1 cellular context compared by ENCODE assay signal in the genomic region with DNA sequence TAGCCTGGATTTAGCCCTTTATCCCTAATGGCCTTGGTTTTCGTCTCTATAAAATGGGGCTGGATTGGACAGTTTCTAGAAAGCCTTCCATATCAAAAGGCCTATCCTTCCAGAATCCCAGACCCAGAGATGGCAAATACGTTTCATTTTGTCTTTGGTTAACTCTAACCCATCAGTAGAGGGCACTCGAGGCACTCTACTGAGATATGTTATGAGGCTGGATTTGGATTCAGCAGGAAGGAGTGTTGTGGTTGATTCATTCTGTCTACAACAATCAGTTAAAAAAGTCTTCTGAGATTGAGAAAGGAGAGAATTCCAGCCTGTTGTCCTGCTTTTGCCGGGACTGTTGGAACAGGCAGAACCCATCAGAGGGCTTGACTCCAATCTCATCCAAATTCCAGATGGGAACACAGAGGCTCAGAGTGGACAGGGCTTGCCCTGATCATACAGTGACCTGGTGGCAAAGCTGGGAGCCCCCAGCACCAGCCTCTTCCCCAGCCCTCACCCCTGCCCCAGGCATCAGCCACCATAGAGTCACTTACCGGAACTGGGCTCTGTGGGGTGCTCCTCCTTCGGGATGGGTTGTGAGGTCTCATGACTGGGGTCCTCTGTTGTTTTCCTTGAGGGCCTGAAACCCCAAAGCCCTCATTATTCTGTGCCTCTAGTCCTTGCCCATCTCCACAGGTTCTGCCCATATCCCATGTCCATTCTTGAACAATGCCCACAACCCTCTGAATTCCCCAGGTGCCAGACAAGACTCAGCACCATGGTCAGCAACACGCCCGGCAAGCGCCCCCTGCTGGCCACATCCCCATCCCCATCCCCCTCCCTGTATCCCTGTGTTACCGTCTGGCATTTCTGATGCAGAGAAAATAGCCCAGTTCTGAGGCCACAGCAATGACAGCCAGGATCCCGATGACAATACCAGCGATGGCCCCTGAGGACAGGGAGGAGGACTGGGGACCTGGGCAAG.
TF ChIP-seq lines count a peak whose summit lies in the region.

No MANE protein-coding gene starts in this region.

TF ChIP-seq in K562, 482 proteins besides CTCF, POLR2A, EP300 and RAD21 (continued from another document and continues in another):
- TF ChIP-seq, protein P1, sequence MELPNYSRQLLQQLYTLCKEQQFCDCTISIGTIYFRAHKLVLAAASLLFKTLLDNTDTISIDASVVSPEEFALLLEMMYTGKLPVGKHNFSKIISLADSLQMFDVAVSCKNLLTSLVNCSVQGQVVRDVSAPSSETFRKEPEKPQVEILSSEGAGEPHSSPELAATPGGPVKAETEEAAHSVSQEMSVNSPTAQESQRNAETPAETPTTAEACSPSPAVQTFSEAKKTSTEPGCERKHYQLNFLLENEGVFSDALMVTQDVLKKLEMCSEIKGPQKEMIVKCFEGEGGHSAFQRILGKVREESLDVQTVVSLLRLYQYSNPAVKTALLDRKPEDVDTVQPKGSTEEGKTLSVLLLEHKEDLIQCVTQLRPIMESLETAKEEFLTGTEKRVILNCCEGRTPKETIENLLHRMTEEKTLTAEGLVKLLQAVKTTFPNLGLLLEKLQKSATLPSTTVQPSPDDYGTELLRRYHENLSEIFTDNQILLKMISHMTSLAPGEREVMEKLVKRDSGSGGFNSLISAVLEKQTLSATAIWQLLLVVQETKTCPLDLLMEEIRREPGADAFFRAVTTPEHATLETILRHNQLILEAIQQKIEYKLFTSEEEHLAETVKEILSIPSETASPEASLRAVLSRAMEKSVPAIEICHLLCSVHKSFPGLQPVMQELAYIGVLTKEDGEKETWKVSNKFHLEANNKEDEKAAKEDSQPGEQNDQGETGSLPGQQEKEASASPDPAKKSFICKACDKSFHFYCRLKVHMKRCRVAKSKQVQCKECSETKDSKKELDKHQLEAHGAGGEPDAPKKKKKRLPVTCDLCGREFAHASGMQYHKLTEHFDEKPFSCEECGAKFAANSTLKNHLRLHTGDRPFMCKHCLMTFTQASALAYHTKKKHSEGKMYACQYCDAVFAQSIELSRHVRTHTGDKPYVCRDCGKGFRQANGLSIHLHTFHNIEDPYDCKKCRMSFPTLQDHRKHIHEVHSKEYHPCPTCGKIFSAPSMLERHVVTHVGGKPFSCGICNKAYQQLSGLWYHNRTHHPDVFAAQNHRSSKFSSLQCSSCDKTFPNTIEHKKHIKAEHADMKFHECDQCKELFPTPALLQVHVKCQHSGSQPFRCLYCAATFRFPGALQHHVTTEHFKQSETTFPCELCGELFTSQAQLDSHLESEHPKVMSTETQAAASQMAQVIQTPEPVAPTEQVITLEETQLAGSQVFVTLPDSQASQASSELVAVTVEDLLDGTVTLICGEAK (IDR thresholded peaks at IDR 0.05) = no peak
- TF ChIP-seq, protein P1 (CRISPR knock-in tag; IDR thresholded peaks at IDR 0.05) = 0 out of 2 replicates have a peak, but pooled peaks have one; percentile 22
- TF ChIP-seq, protein P2, sequence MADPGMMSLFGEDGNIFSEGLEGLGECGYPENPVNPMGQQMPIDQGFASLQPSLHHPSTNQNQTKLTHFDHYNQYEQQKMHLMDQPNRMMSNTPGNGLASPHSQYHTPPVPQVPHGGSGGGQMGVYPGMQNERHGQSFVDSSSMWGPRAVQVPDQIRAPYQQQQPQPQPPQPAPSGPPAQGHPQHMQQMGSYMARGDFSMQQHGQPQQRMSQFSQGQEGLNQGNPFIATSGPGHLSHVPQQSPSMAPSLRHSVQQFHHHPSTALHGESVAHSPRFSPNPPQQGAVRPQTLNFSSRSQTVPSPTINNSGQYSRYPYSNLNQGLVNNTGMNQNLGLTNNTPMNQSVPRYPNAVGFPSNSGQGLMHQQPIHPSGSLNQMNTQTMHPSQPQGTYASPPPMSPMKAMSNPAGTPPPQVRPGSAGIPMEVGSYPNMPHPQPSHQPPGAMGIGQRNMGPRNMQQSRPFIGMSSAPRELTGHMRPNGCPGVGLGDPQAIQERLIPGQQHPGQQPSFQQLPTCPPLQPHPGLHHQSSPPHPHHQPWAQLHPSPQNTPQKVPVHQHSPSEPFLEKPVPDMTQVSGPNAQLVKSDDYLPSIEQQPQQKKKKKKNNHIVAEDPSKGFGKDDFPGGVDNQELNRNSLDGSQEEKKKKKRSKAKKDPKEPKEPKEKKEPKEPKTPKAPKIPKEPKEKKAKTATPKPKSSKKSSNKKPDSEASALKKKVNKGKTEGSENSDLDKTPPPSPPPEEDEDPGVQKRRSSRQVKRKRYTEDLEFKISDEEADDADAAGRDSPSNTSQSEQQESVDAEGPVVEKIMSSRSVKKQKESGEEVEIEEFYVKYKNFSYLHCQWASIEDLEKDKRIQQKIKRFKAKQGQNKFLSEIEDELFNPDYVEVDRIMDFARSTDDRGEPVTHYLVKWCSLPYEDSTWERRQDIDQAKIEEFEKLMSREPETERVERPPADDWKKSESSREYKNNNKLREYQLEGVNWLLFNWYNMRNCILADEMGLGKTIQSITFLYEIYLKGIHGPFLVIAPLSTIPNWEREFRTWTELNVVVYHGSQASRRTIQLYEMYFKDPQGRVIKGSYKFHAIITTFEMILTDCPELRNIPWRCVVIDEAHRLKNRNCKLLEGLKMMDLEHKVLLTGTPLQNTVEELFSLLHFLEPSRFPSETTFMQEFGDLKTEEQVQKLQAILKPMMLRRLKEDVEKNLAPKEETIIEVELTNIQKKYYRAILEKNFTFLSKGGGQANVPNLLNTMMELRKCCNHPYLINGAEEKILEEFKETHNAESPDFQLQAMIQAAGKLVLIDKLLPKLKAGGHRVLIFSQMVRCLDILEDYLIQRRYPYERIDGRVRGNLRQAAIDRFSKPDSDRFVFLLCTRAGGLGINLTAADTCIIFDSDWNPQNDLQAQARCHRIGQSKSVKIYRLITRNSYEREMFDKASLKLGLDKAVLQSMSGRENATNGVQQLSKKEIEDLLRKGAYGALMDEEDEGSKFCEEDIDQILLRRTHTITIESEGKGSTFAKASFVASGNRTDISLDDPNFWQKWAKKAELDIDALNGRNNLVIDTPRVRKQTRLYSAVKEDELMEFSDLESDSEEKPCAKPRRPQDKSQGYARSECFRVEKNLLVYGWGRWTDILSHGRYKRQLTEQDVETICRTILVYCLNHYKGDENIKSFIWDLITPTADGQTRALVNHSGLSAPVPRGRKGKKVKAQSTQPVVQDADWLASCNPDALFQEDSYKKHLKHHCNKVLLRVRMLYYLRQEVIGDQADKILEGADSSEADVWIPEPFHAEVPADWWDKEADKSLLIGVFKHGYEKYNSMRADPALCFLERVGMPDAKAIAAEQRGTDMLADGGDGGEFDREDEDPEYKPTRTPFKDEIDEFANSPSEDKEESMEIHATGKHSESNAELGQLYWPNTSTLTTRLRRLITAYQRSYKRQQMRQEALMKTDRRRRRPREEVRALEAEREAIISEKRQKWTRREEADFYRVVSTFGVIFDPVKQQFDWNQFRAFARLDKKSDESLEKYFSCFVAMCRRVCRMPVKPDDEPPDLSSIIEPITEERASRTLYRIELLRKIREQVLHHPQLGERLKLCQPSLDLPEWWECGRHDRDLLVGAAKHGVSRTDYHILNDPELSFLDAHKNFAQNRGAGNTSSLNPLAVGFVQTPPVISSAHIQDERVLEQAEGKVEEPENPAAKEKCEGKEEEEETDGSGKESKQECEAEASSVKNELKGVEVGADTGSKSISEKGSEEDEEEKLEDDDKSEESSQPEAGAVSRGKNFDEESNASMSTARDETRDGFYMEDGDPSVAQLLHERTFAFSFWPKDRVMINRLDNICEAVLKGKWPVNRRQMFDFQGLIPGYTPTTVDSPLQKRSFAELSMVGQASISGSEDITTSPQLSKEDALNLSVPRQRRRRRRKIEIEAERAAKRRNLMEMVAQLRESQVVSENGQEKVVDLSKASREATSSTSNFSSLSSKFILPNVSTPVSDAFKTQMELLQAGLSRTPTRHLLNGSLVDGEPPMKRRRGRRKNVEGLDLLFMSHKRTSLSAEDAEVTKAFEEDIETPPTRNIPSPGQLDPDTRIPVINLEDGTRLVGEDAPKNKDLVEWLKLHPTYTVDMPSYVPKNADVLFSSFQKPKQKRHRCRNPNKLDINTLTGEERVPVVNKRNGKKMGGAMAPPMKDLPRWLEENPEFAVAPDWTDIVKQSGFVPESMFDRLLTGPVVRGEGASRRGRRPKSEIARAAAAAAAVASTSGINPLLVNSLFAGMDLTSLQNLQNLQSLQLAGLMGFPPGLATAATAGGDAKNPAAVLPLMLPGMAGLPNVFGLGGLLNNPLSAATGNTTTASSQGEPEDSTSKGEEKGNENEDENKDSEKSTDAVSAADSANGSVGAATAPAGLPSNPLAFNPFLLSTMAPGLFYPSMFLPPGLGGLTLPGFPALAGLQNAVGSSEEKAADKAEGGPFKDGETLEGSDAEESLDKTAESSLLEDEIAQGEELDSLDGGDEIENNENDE (IDR thresholded peaks at IDR 0.05; ENCODE audit: low read depth, low read length) = no peak
- TF ChIP-seq RHOXF2B (CRISPR knock-in tag; conservative IDR thresholded peaks at IDR 0.05) (no peak), HCFC1 (IDR thresholded peaks at IDR 0.05; ENCODE audit: low read depth, low read length) (0 out of 2 replicates have a peak, but pooled peaks have one; percentile 39), NFXL1 (CRISPR knock-in tag; IDR thresholded peaks at IDR 0.05) (no peak), SMAD1 (IDR thresholded peaks at IDR 0.05; ENCODE audit: low read depth, low read length, partially characterized antibody) (no peak), COPS2 (conservative IDR thresholded peaks at IDR 0.05) (no peak), MTA2 (IDR thresholded peaks at IDR 0.05; ENCODE audit: low read depth) (no peak), KLF1 (tag; IDR thresholded peaks at IDR 0.05) (no peak), RFX5 (IDR thresholded peaks at IDR 0.05; ENCODE audit: low read depth, low read length) (no peak), HDAC6 (IDR thresholded peaks at IDR 0.05; ENCODE audit: low read depth, low read length) (no peak), SMAD3 (CRISPR knock-in tag; conservative IDR thresholded peaks at IDR 0.05) (no peak), CBX3 (IDR thresholded peaks at IDR 0.05; ENCODE audit: borderline replicate concordance in 1 of 2, low read length in 2 of 2) (peak in 1 of 2 experiments; percentile 60; a peak in 1 of 3 replicates), SMC3 (conservative IDR thresholded peaks at IDR 0.05; ENCODE audit: insufficient read depth, low read depth, low read length) (0 out of 2 replicates have a peak, but pooled peaks have one; percentile 29), MCM3 (IDR thresholded peaks at IDR 0.05) (no peak), ZNF316 (IDR thresholded peaks at IDR 0.05) (no peak), ZNF274 (IDR thresholded peaks at IDR 0.05; ENCODE audit: borderline replicate concordance, low read depth, low read length) (no peak), SMARCA5 (IDR thresholded peaks at IDR 0.05) (no peak), CEBPB (tag; IDR thresholded peaks at IDR 0.05) (no peak), EGR1 (conservative IDR thresholded peaks at IDR 0.05) (no peak), PYGO2 (tag; IDR thresholded peaks at IDR 0.05) (no peak), SIN3A (IDR thresholded peaks at IDR 0.05; ENCODE audit: borderline replicate concordance in 2 of 2, control insufficient read depth in 1 of 2, low read depth in 2 of 2, low read length in 2 of 2) (0 out of 4 replicates have a peak, but pooled peaks of 1 of the 2 experiments have one; percentile 16), FUS (optimal IDR thresholded peaks at IDR 0.05; ENCODE audit: low read depth, low read length) (no peak), ZNF583 (CRISPR knock-in tag; IDR thresholded peaks at IDR 0.05) (no peak), BACH1 (tag; IDR thresholded peaks at IDR 0.05) (no peak)
- TF ChIP-seq, protein P3, sequence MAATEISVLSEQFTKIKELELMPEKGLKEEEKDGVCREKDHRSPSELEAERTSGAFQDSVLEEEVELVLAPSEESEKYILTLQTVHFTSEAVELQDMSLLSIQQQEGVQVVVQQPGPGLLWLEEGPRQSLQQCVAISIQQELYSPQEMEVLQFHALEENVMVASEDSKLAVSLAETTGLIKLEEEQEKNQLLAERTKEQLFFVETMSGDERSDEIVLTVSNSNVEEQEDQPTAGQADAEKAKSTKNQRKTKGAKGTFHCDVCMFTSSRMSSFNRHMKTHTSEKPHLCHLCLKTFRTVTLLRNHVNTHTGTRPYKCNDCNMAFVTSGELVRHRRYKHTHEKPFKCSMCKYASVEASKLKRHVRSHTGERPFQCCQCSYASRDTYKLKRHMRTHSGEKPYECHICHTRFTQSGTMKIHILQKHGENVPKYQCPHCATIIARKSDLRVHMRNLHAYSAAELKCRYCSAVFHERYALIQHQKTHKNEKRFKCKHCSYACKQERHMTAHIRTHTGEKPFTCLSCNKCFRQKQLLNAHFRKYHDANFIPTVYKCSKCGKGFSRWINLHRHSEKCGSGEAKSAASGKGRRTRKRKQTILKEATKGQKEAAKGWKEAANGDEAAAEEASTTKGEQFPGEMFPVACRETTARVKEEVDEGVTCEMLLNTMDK (IDR thresholded peaks at IDR 0.05; ENCODE audit: borderline replicate concordance, insufficient read depth, low read depth, low read length, poor library complexity, severe bottlenecking) = peak; percentile 70
